ENCODE assay signal across 39 cellular contexts in genomic region chr7:32631021-32631420, GRCh38.
"Had no signal": no experiment of that assay in that cellular context is flagged by ENCODE, and none has a peak within 500 bp of the region (broad histone marks: within the 10 kb centered on the region; RNA-seq: fewer than 3 reads in every experiment).

No MANE protein-coding gene starts in this region.

- H3K4me3 ChIP-seq: adrenal gland, ascending aorta, body of pancreas, breast epithelium, cardiac muscle cell had no signal

- H3K9me3 Mint-ChIP-seq: activated naive CD4-positive, alpha-beta T cell treated with anti-CD3 and anti-CD28 coated beads for 36 hours; activated naive CD4-positive, alpha-beta T cell treated with anti-CD3 and anti-CD28 coated beads, Interleukin-2, amount 10 ng/mL, durations not matched to agents 7 days and 5 days; activated naive CD4-positive, alpha-beta T cell treated with anti-CD3 and anti-CD28 coated beads, Interleukin-2, amount 50 U/mL, for 24 hours; activated naive CD8-positive, alpha-beta T cell treated with anti-CD3 and anti-CD28 coated beads for 36 hours; activated naive CD8-positive, alpha-beta T cell treated with anti-CD3 and anti-CD28 coated beads, Interleukin-2, amount 10 ng/mL, durations not matched to agents 7 days and 5 days; activated naive CD8-positive, alpha-beta T cell treated with anti-CD3 and anti-CD28 coated beads, Interleukin-2, amount 50 U/mL, for 24 hours; activated T-cell treated with anti-CD3 and anti-CD28 coated beads, Interleukin-2, amount 50 U/mL, for 24 hours; activated T-cell treated with anti-CD3 and anti-CD28 coated beads, Interleukin-2, amount 50 U/mL, for 4 hours; activated T-cell treated with anti-CD3 and anti-CD28 coated beads, Interleukin-2, amount 50 U/mL, for 72 hours; activated T-helper 1 cell treated with anti-CD3 and anti-CD28 coated beads, Interleukin-12 subunit alpha, Interleukin-12 subunit beta, Interleukin-2, Interleukin-4 antibody, amounts not matched to agents 30 ng/mL and 10 ng/mL and 1 ng/mL, durations not matched to agents 14 hours and 24 hours and 36 hours; activated T-helper 17 cell treated with anti-CD3 and anti-CD28 coated beads, Interleukin-2, amount 50 U/mL, for 72 hours; activated T-helper 2 cell treated with anti-CD3 and anti-CD28 coated beads, Interferon-gamma antibody, Interleukin-2, Interleukin-4, amounts not matched to agents 10 μg/mL and 5 μg/mL and 100 μg/mL, durations not matched to agents 14 hours and 24 hours and 36 hours; central memory CD8-positive, alpha-beta T cell had no signal

- FAIRE-seq: astrocyte, bronchial epithelial cell, colon had no signal

- H3K36me3 ChIP-seq: adrenal gland, ascending aorta, brain microvascular endothelial cell, breast epithelium, cardiac muscle cell had no signal

- H3K27ac ChIP-seq: adrenal gland, ascending aorta, body of pancreas, brain microvascular endothelial cell, breast epithelium, cardiac muscle cell had no signal

- H3K27ac Mint-ChIP-seq: activated naive CD4-positive, alpha-beta T cell treated with anti-CD3 and anti-CD28 coated beads for 36 hours; activated naive CD4-positive, alpha-beta T cell treated with anti-CD3 and anti-CD28 coated beads, Interleukin-2, amount 10 ng/mL, durations not matched to agents 7 days and 5 days; activated naive CD8-positive, alpha-beta T cell; activated naive CD8-positive, alpha-beta T cell treated with anti-CD3 and anti-CD28 coated beads for 36 hours; activated naive CD8-positive, alpha-beta T cell treated with anti-CD3 and anti-CD28 coated beads, Interleukin-2, amount 10 ng/mL, durations not matched to agents 7 days and 5 days; activated naive CD8-positive, alpha-beta T cell treated with anti-CD3 and anti-CD28 coated beads, Interleukin-2, amount 50 U/mL, for 24 hours; activated T-cell treated with anti-CD3 and anti-CD28 coated beads, Interleukin-2, amount 50 U/mL, for 24 hours; activated T-cell treated with anti-CD3 and anti-CD28 coated beads, Interleukin-2, amount 50 U/mL, for 72 hours; activated T-helper 1 cell treated with anti-CD3 and anti-CD28 coated beads, Interleukin-12 subunit alpha, Interleukin-12 subunit beta, Interleukin-2, Interleukin-4 antibody, amounts not matched to agents 30 ng/mL and 10 ng/mL and 1 ng/mL, durations not matched to agents 14 hours and 24 hours and 36 hours; activated T-helper 17 cell treated with anti-CD3 and anti-CD28 coated beads, Interleukin-2, amount 50 U/mL, for 72 hours; activated T-helper 2 cell treated with anti-CD3 and anti-CD28 coated beads, Interferon-gamma antibody, Interleukin-2, Interleukin-4, amounts not matched to agents 10 μg/mL and 5 μg/mL and 100 μg/mL, durations not matched to agents 14 hours and 24 hours and 36 hours; brain had no signal

- H3K27me3 ChIP-seq: adrenal gland, ascending aorta, body of pancreas, brain microvascular endothelial cell, breast epithelium, cardiac muscle cell had no signal

- ATAC-seq: activated naive CD8-positive, alpha-beta T cell treated with anti-CD3 and anti-CD28 coated beads, Interleukin-2, amount 50 U/mL, for 24 hours; activated T-cell treated with anti-CD3 and anti-CD28 coated beads, Interleukin-2, amount 50 U/mL, for 4 hours; activated T-cell treated with anti-CD3 and anti-CD28 coated beads, Interleukin-2, amount 50 U/mL, for 72 hours; activated T-helper 17 cell treated with anti-CD3 and anti-CD28 coated beads, Interleukin-2, amount 50 U/mL, for 72 hours; body of pancreas had no signal

- H3K9me3 ChIP-seq: adrenal gland, ascending aorta, body of pancreas, breast epithelium had no signal

- DNase-seq: activated effector memory CD4-positive, alpha-beta T cell treated with anti-CD3 and anti-CD28 coated beads, Interleukin-2, amount 50 U/mL, for 16 hours; activated effector memory CD4-positive, alpha-beta T cell treated with Interleukin-2 at 50 U/mL for 16 hours; activated gamma-delta T cell; activated gamma-delta T cell treated with Interleukin-2 at 50 U/mL for 16 hours; activated naive CD4-positive, alpha-beta T cell; activated naive CD4-positive, alpha-beta T cell treated with anti-CD3 and anti-CD28 coated beads for 36 hours; activated naive CD4-positive, alpha-beta T cell treated with anti-CD3 and anti-CD28 coated beads, Interleukin-2, amount 10 ng/mL, durations not matched to agents 7 days and 5 days; activated naive CD4-positive, alpha-beta T cell treated with anti-CD3 and anti-CD28 coated beads, Interleukin-2, amount 50 U/mL, for 16 hours; activated naive CD4-positive, alpha-beta T cell treated with Interleukin-2 at 50 U/mL for 16 hours; activated naive CD8-positive, alpha-beta T cell treated with anti-CD3 and anti-CD28 coated beads for 36 hours; activated naive CD8-positive, alpha-beta T cell treated with anti-CD3 and anti-CD28 coated beads, Interleukin-2, amount 10 ng/mL, durations not matched to agents 7 days and 5 days; activated naive CD8-positive, alpha-beta T cell treated with anti-CD3 and anti-CD28 coated beads, Interleukin-2, amount 50 U/mL, for 24 hours; activated T-cell treated with anti-CD3 and anti-CD28 coated beads, Interleukin-2, amount 50 U/mL, for 24 hours; activated T-cell treated with anti-CD3 and anti-CD28 coated beads, Interleukin-2, amount 50 U/mL, for 4 hours; activated T-cell treated with anti-CD3 and anti-CD28 coated beads, Interleukin-2, amount 50 U/mL, for 48 hours; activated T-cell treated with anti-CD3 and anti-CD28 coated beads, Interleukin-2, amount 50 U/mL, for 72 hours; adrenal gland; amniotic stem cell; amygdala; anterior cingulate cortex; aorta; body of pancreas; brain microvascular endothelial cell; caudate nucleus; central memory CD4-positive, alpha-beta T cell; cerebellar nuclear complex had no signal

- H3K4me1 ChIP-seq: adrenal gland, ascending aorta, body of pancreas, breast epithelium had no signal

- H3K36me3 Mint-ChIP-seq: activated naive CD4-positive, alpha-beta T cell treated with anti-CD3 and anti-CD28 coated beads, Interleukin-2, amount 10 ng/mL, durations not matched to agents 7 days and 5 days; activated naive CD4-positive, alpha-beta T cell treated with anti-CD3 and anti-CD28 coated beads, Interleukin-2, amount 50 U/mL, for 24 hours; activated naive CD8-positive, alpha-beta T cell treated with anti-CD3 and anti-CD28 coated beads for 36 hours; activated naive CD8-positive, alpha-beta T cell treated with anti-CD3 and anti-CD28 coated beads, Interleukin-2, amount 10 ng/mL, durations not matched to agents 7 days and 5 days had no signal
